In the genomic region with DNA sequence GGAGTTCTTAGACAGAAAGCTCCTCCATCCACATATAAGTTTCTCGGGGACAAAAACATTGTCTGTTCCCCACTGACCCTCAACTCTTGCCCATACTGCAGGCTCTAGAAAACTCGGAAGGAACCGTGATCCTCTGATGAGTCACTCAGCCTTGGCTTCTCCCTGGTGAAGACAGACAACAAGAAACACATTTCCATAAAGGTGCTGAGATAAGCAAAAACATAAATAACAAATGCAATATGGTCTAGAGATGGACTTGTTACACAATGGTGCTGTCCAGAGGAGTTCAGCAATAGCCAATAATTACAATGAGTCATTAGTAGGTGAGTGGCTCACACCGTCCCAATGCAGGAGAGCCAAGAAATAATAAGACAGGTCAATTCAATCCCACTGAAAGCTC, we compare ENCODE assay signal across 14 cellular contexts. TPM values are rescaled to one million over a fixed set of nuclear protein-coding genes. Genes with fewer than 3 reads are reported as not detected.
A peak's percentile ranks its signal among the peaks of the same experiment; 100 is the strongest.
DNase-seq lines count a peak whose midpoint lies in the region; FAIRE-seq and TF ChIP-seq lines count a peak whose summit lies in the region.
"Had no signal": no experiment of that assay in that cellular context is flagged by ENCODE, and none has a peak within 500 bp of the region (broad histone marks: within the 10 kb centered on the region; RNA-seq: fewer than 3 reads in every experiment).

No MANE protein-coding gene starts in this region.

- no peak overlapping the region for H3K4me3 ChIP-seq in foreskin fibroblast (ENCODE audit: low read depth in 1 of 2, low read length in 2 of 2)
- no peak overlapping the region for H3K4me3 ChIP-seq in spleen
- H3K4me3 ChIP-seq: dorsolateral prefrontal cortex, heart left ventricle had no signal

- no peaks in the 10 kb centered on the region for H3K36me3 ChIP-seq in spleen
- H3K36me3 ChIP-seq: heart left ventricle had no signal

- peak overlapping the region in 3 of 8 donors; percentile 11 to 35 (median 23) for H3K27ac ChIP-seq in spleen
- H3K27ac ChIP-seq: dorsolateral prefrontal cortex, heart left ventricle, VCaP had no signal

- peak; percentile 10 for DNase-seq in HPDE6-E6E7 (ENCODE audit: extremely low spot score)
- peak; percentile 82 for DNase-seq in amniotic epithelial cell (ENCODE audit: low read depth)
- peak; percentile 67 to 77 for DNase-seq in foreskin fibroblast
- DNase-seq in urothelium cell line (ENCODE audit: low spot score): peak; percentile 16
- no peak for DNase-seq in spleen
- DNase-seq in LoVo (ENCODE audit: low spot score): no peak
- DNase-seq in NCI-H526 treated with DMSO at 0.1 percent for 48 hours (lab: John Stamatoyannopoulos, UW): no peak
- DNase-seq: activated CD8-positive, alpha-beta memory T cell treated with anti-CD3 and anti-CD28 coated beads, Interleukin-2, amount 50 U/mL, for 48 hours; dorsolateral prefrontal cortex; heart left ventricle; NCI-H1105; NCI-H524; SIG-M5 had no signal

- TF ChIP-seq CTCF in foreskin fibroblast (IDR thresholded peaks at IDR 0.05; ENCODE audit: low read depth, low read length) (no peak), spleen (IDR thresholded peaks at IDR 0.05 in 8 of 11, conservative IDR thresholded peaks at IDR 0.05 in 3 of 11) (no peak)

- no peak for FAIRE-seq in urothelium cell line (lab: Jason Lieb, UNC)

- TF ChIP-seq POLR2A in spleen (IDR thresholded peaks at IDR 0.05): no peak

- intact Hi-C loops in spleen (cut with DNase I; ENCODE audit: low total_unique reads): no loop called here

- H3K27me3 ChIP-seq in spleen (replicated peaks in 1 of 7): no peaks in the 10 kb centered on the region
- H3K27me3 ChIP-seq: dorsolateral prefrontal cortex, heart left ventricle had no signal

- WGBS in spleen, 5 donors: 56 to 89% (median 70%) methylated on average over 4 of the region's 4 CpGs

- no peaks in the 10 kb centered on the region for H3K9me3 ChIP-seq in spleen
- H3K9me3 ChIP-seq: heart left ventricle had no signal

- H3K4me1 ChIP-seq in spleen: peaks cover 0 to 39% (median 11%) of the 10 kb centered on the region in 6 donors

RNA-seq across cellular contexts. Expression of a gene that starts 43.7 kb away (rescaled TPM):
- total RNA-seq in spleen: 100 to 1,000 TPM in 1 of 7 donors, 10 to 100 TPM in 6; 43.1 to 104 (median 88.9) TPM
- 10 to 100 TPM in 1 of 3 donors, 1 to 10 TPM in 2; 3.5 to 16.1 (median 7.8) TPM for polyA plus RNA-seq in spleen

Comparison
In these comparisons a context has a peak if more than half of its experiments do, and no peak if none do; other contexts are left out.
1. DNase-seq: peak in HPDE6-E6E7 (single experiment), amniotic epithelial cell (single experiment), foreskin fibroblast (2 of 2) and urothelium cell line (single experiment); none in spleen (single experiment), LoVo (single experiment) and NCI-H526 treated with DMSO at 0.1 percent for 48 hours (single experiment).